18 cellular contexts compared by ENCODE assay signal in genomic region chr3:144187531-144188230, GRCh38.
DNase-seq lines count a peak whose midpoint lies in the region; ATAC-seq, FAIRE-seq and TF ChIP-seq lines count a peak whose summit lies in the region.
"Had no signal": no experiment of that assay in that cellular context is flagged by ENCODE, and none has a peak within 500 bp of the region (broad histone marks: within the 10 kb centered on the region; RNA-seq: fewer than 3 reads in every experiment).

No MANE protein-coding gene starts in this region.

- H3K79me1 ChIP-seq in mesendoderm (ENCODE audit: low read length): no peaks in the 10 kb centered on the region

- peak overlapping the region; percentile 57 for H2BK15ac ChIP-seq in mesendoderm (replicated peaks; ENCODE audit: low read depth)

- H3K4me3 Mint-ChIP-seq in activated T-helper 17 cell treated with anti-CD3 and anti-CD28 coated beads, Interleukin-2, amount 50 U/mL, for 72 hours: no peak overlapping the region
- H3K4me3 Mint-ChIP-seq: activated B cell treated with CpG ODN at 0.5 μM for 24 hours had no signal

- H3K18ac ChIP-seq in mesendoderm (ENCODE audit: low read length): no peak overlapping the region

- WGBS in mesendoderm (ENCODE audit: extremely low coverage, insufficient coverage, low lambda C conversion rate): no CpG with 5 or more reads among the region's 2 CpGs

- DNase-seq in EH (ENCODE audit: low read depth) (peak; percentile 45), LoVo (ENCODE audit: low spot score) (peak; percentile 35), mesendoderm (no peak), NCI-H526 treated with DMSO at 0.1 percent for 48 hours (lab: John Stamatoyannopoulos, UW) (no peak), HTR-8/SVneo (ENCODE audit: insufficient read length, low spot score) (no peak), right atrium auricular region (ENCODE audit: low spot score) (no peak)
- DNase-seq: activated B cell treated with CpG ODN at 0.5 μM for 24 hours; activated T-cell treated with anti-CD3 and anti-CD28 coated beads, Interleukin-2, amount 50 U/mL, for 1 hour; aorta; Calu3; effector CD4-positive, alpha-beta T cell; islet precursor cell; midbrain; NCI-H2029 treated with DMSO at 0.1 percent for 48 hours; ovary had no signal

- H3K4me1 ChIP-seq in mesendoderm (ENCODE audit: control insufficient read depth, low read depth, low read length) (no peaks in the 10 kb centered on the region), right atrium auricular region (no peaks in the 10 kb centered on the region)

- H3K56ac ChIP-seq in mesendoderm (ENCODE audit: low read length): no peak overlapping the region

- no peak overlapping the region for H2BK5ac ChIP-seq in mesendoderm (ENCODE audit: low read length)

- H3K27ac Mint-ChIP-seq in activated T-helper 17 cell treated with anti-CD3 and anti-CD28 coated beads, Interleukin-2, amount 50 U/mL, for 72 hours: no peak overlapping the region
- H3K27ac Mint-ChIP-seq: activated B cell treated with CpG ODN at 0.5 μM for 24 hours had no signal

- no peak overlapping the region for H3K4me2 ChIP-seq in mesendoderm (ENCODE audit: low read length)

- H3K4ac ChIP-seq in mesendoderm (ENCODE audit: low read depth, low read length): no peak overlapping the region

- H3K4me3 ChIP-seq in mesendoderm (ENCODE audit: low read length) (no peak overlapping the region), right atrium auricular region (no peak overlapping the region)
- H3K4me3 ChIP-seq: ovary, thoracic aorta had no signal

- H4K8ac ChIP-seq in mesendoderm (ENCODE audit: low read depth, low read length): no peak overlapping the region

- peaks cover 0 to 25% of the 10 kb centered on the region in 2 donors for H3K9me3 ChIP-seq in right atrium auricular region
- H3K9me3 ChIP-seq: ovary had no signal

- no peaks in the 10 kb centered on the region for H3K79me2 ChIP-seq in mesendoderm (ENCODE audit: control insufficient read depth, insufficient read depth, low read length)

- no peaks in the 10 kb centered on the region for H3K4me1 Mint-ChIP-seq in activated T-helper 17 cell treated with anti-CD3 and anti-CD28 coated beads, Interleukin-2, amount 50 U/mL, for 72 hours
- H3K4me1 Mint-ChIP-seq: activated B cell treated with CpG ODN at 0.5 μM for 24 hours had no signal

- ATAC-seq in activated T-helper 17 cell treated with anti-CD3 and anti-CD28 coated beads, Interleukin-2, amount 50 U/mL, for 72 hours (replicated peaks): peak; percentile 14
- ATAC-seq in HG03139 (IDR thresholded peaks at IDR 0.05; ENCODE audit: unreplicated experiment): no peak

- H4K5ac ChIP-seq in mesendoderm (ENCODE audit: low read length): no peak overlapping the region

- H3K9me3 Mint-ChIP-seq in activated T-helper 17 cell treated with anti-CD3 and anti-CD28 coated beads, Interleukin-2, amount 50 U/mL, for 72 hours: peaks cover 12% of the 10 kb centered on the region

- H3K27ac ChIP-seq in mesendoderm (ENCODE audit: low read depth, low read length): no peak overlapping the region
- H3K27ac ChIP-seq in right atrium auricular region: no peak overlapping the region
- H3K27ac ChIP-seq: ovary, thoracic aorta had no signal

- no peak for FAIRE-seq in HTR-8/SVneo (lab: Jason Lieb, UNC)

- H3K27me3 ChIP-seq in mesendoderm (ENCODE audit: insufficient read depth, low read length, poor library complexity): no peaks in the 10 kb centered on the region
- no peaks in the 10 kb centered on the region for H3K27me3 ChIP-seq in right atrium auricular region
- H3K27me3 ChIP-seq: ovary had no signal

- H3K9ac ChIP-seq in mesendoderm (ENCODE audit: low read length): no peak overlapping the region

- no peak overlapping the region for H2AK5ac ChIP-seq in mesendoderm (ENCODE audit: low read length)

- H2BK120ac ChIP-seq in mesendoderm (ENCODE audit: low read depth, low read length): no peak overlapping the region

- no peaks in the 10 kb centered on the region for H3K36me3 ChIP-seq in mesendoderm (ENCODE audit: control insufficient read depth, insufficient read depth, low read length)
- H3K36me3 ChIP-seq in right atrium auricular region: no peaks in the 10 kb centered on the region
- H3K36me3 ChIP-seq: ovary, thoracic aorta had no signal

- no peak overlapping the region for H3K23ac ChIP-seq in mesendoderm (ENCODE audit: low read length)

- H3K36me3 Mint-ChIP-seq in activated T-helper 17 cell treated with anti-CD3 and anti-CD28 coated beads, Interleukin-2, amount 50 U/mL, for 72 hours (ENCODE audit: low read depth): no peaks in the 10 kb centered on the region

- no peak for TF ChIP-seq CTCF in right atrium auricular region (IDR thresholded peaks at IDR 0.05)

- no peaks in the 10 kb centered on the region for H3K27me3 Mint-ChIP-seq in activated T-helper 17 cell treated with anti-CD3 and anti-CD28 coated beads, Interleukin-2, amount 50 U/mL, for 72 hours
- H3K27me3 Mint-ChIP-seq: activated B cell treated with CpG ODN at 0.5 μM for 24 hours had no signal

Comparison
In these comparisons a context has a peak if more than half of its experiments do, and no peak if none do; other contexts are left out.
1. DNase-seq: peak in EH (single experiment) and LoVo (single experiment); none in mesendoderm (single experiment), NCI-H526 treated with DMSO at 0.1 percent for 48 hours (single experiment), HTR-8/SVneo (single experiment) and right atrium auricular region (single experiment).